ENCODE assay signal across 8 cellular contexts in genomic region chr3:52983336-52983807, GRCh38.
DNase-seq lines count a peak whose midpoint lies in the region; ATAC-seq and TF ChIP-seq lines count a peak whose summit lies in the region.

No MANE protein-coding gene starts in this region.

- H3K36me3 ChIP-seq in breast epithelium: no peaks in the 10 kb centered on the region

- H3K9me3 ChIP-seq in breast epithelium: peaks cover 0 to 6% of the 10 kb centered on the region in 2 donors

- peaks cover 25% of the 10 kb centered on the region for H3K4me1 Mint-ChIP-seq in activated CD4-positive, alpha-beta memory T cell treated with anti-CD3 and anti-CD28 coated beads, Interleukin-2, amount 10 ng/mL, durations not matched to agents 7 days and 5 days
- peaks cover 21 to 54% (median 43%) of the 10 kb centered on the region in 4 donors for H3K4me1 Mint-ChIP-seq in naive thymus-derived CD8-positive, alpha-beta T cell

- no peaks in the 10 kb centered on the region for H3K9me3 Mint-ChIP-seq in activated CD4-positive, alpha-beta memory T cell treated with anti-CD3 and anti-CD28 coated beads, Interleukin-2, amount 10 ng/mL, durations not matched to agents 7 days and 5 days
- peaks cover 0 to 9% (median 4%) of the 10 kb centered on the region in 9 donors for H3K9me3 Mint-ChIP-seq in naive thymus-derived CD8-positive, alpha-beta T cell

- POLR2A ChIA-PET in activated CD4-positive, alpha-beta memory T cell treated with anti-CD3 and anti-CD28 coated beads, Interleukin-2, amount 10 ng/mL, durations not matched to agents 7 days and 5 days (lab: Charles Lee): interaction anchor here (0.8 to 2.6 kb wide), 3 partner anchors 13 to 62 kb away, joined by 3 to 15 read pairs (median 4); partner anchors contain the start of gene SFMBT1
- POLR2A ChIA-PET in naive thymus-derived CD8-positive, alpha-beta T cell (lab: Charles Lee): interaction anchor here (0.5 to 4.6 kb wide), 6 partner anchors 13 to 88 kb away, joined by 3 to 42 read pairs (median 4); partner anchors contain the start of gene SFMBT1

- H3K27ac Mint-ChIP-seq in activated CD4-positive, alpha-beta memory T cell treated with anti-CD3 and anti-CD28 coated beads, Interleukin-2, amount 10 ng/mL, durations not matched to agents 7 days and 5 days: peak overlapping the region; percentile 66
- peak overlapping the region; percentile 87 to 95 (median 93) for H3K27ac Mint-ChIP-seq in naive thymus-derived CD8-positive, alpha-beta T cell

- CTCF ChIA-PET in activated CD4-positive, alpha-beta memory T cell treated with anti-CD3 and anti-CD28 coated beads, Interleukin-2, amount 10 ng/mL, durations not matched to agents 7 days and 5 days (lab: Charles Lee): interaction anchor here (1.6 kb wide), 1 partner anchor 213 kb away, joined by 3 read pairs; no protein-coding TSS in a partner anchor

- TF ChIP-seq POLR2A in breast epithelium (IDR thresholded peaks at IDR 0.05): no peak

- ATAC-seq in GM19463 (IDR thresholded peaks at IDR 0.05; ENCODE audit: unreplicated experiment): peak; percentile 82
- ATAC-seq in HG03558 (IDR thresholded peaks at IDR 0.05; ENCODE audit: extremely low read depth, unreplicated experiment): peak; percentile 54
- ATAC-seq in naive thymus-derived CD8-positive, alpha-beta T cell: peak; percentile 91 to 92

- peaks cover 6% of the 10 kb centered on the region for H3K36me3 Mint-ChIP-seq in activated CD4-positive, alpha-beta memory T cell treated with anti-CD3 and anti-CD28 coated beads, Interleukin-2, amount 10 ng/mL, durations not matched to agents 7 days and 5 days (ENCODE audit: low read depth)
- peaks cover 0 to 13% (median 0%) of the 10 kb centered on the region in 3 donors for H3K36me3 Mint-ChIP-seq in naive thymus-derived CD8-positive, alpha-beta T cell

- no peak for TF ChIP-seq CTCF in breast epithelium (IDR thresholded peaks at IDR 0.05)

- no peaks in the 10 kb centered on the region for H3K27me3 Mint-ChIP-seq in activated CD4-positive, alpha-beta memory T cell treated with anti-CD3 and anti-CD28 coated beads, Interleukin-2, amount 10 ng/mL, durations not matched to agents 7 days and 5 days
- no peaks in the 10 kb centered on the region for H3K27me3 Mint-ChIP-seq in naive thymus-derived CD8-positive, alpha-beta T cell

- no peak overlapping the region for H3K4me3 ChIP-seq in breast epithelium

- intact Hi-C loops in breast epithelium (cut with DNase I; ENCODE audit: low total_unique reads): no loop called here

- peak; percentile 54 to 58 for DNase-seq in AML-193 (lab: John Stamatoyannopoulos, UW)
- DNase-seq in activated CD4-positive, alpha-beta memory T cell treated with anti-CD3 and anti-CD28 coated beads, Interleukin-2, amount 10 ng/mL, durations not matched to agents 7 days and 5 days: peak; percentile 63
- peak; percentile 24 to 93 (median 74) for DNase-seq in naive thymus-derived CD8-positive, alpha-beta T cell
- no peak for DNase-seq in breast epithelium (ENCODE audit: low spot score in 2 of 2)
- no peak for DNase-seq in NCI-H82 treated with DMSO at 0.1 percent for 48 hours (lab: John Stamatoyannopoulos, UW; ENCODE audit: unreplicated experiment)
- DNase-seq in NCI-H2029 treated with DMSO at 0.1 percent for 48 hours (lab: John Stamatoyannopoulos, UW): no peak

- no peaks in the 10 kb centered on the region for H3K4me1 ChIP-seq in breast epithelium

- peak overlapping the region in 1 of 2 donors; percentile 11 for H3K27ac ChIP-seq in breast epithelium

- H3K4me3 Mint-ChIP-seq in activated CD4-positive, alpha-beta memory T cell treated with anti-CD3 and anti-CD28 coated beads, Interleukin-2, amount 10 ng/mL, durations not matched to agents 7 days and 5 days: peak overlapping the region; percentile 12
- H3K4me3 Mint-ChIP-seq in naive thymus-derived CD8-positive, alpha-beta T cell: peak overlapping the region; percentile 68 to 83 (median 76)

- H3K27me3 ChIP-seq in breast epithelium: no peaks in the 10 kb centered on the region

Comparison
In these comparisons a context has a peak if more than half of its experiments do, and no peak if none do; other contexts are left out.
1. DNase-seq: peak in AML-193 (2 of 2), activated CD4-positive, alpha-beta memory T cell treated with anti-CD3 and anti-CD28 coated beads, Interleukin-2, amount 10 ng/mL, durations not matched to agents 7 days and 5 days (single experiment) and naive thymus-derived CD8-positive, alpha-beta T cell (10 of 10); none in breast epithelium (0 of 2), NCI-H82 treated with DMSO at 0.1 percent for 48 hours (single experiment) and NCI-H2029 treated with DMSO at 0.1 percent for 48 hours (single experiment).
2. Peak in every context shown above with its lines, with median percentiles within 50 percentile points of each other: ATAC-seq.